ENCODE assay signal across 35 cellular contexts in genomic region chr16:80258407-80258806, GRCh38.
"Had no signal": no experiment of that assay in that cellular context is flagged by ENCODE, and none has a peak within 500 bp of the region (broad histone marks: within the 10 kb centered on the region; RNA-seq: fewer than 3 reads in every experiment).

No MANE protein-coding gene starts in this region.

- H3K4me3 ChIP-seq: MG63 had no signal

- H3K27me3 ChIP-seq: MG63 had no signal

- H3K27ac ChIP-seq: KMS-11 had no signal

- H3K9me3 ChIP-seq: MG63 had no signal

- H3K36me3 ChIP-seq: MG63 had no signal

- DNase-seq: Karpas-422, Kasumi-1, KG1, MG63, MM.1S, MV-4-11, NCI-H1048, NCI-H1092, NCI-H1092 treated with DMSO at 0.1 percent for 48 hours, NCI-H1105, NCI-H1105 treated with DMSO at 0.1 percent for 48 hours, NCI-H1417, NCI-H1417 treated with DMSO at 0.1 percent for 48 hours, NCI-H1436, NCI-H1436 treated with DMSO at 0.1 percent for 48 hours, NCI-H146, NCI-H1694, NCI-H1694 treated with DMSO at 0.1 percent for 48 hours, NCI-H187, NCI-H187 treated with DMSO at 0.1 percent for 48 hours, NCI-H1930, NCI-H2029, NCI-H2029 treated with DMSO at 0.1 percent for 48 hours, NCI-H2081, NCI-H2081 treated with DMSO at 0.1 percent for 48 hours, NCI-H2107, NCI-H2171, NCI-H2171 treated with DMSO at 0.1 percent for 48 hours, NCI-H2227 treated with DMSO at 0.1 percent for 48 hours, NCI-H226, NCI-H345, NCI-H446, NCI-H446 treated with DMSO at 0.1 percent for 48 hours, NCI-H510A had no signal
